8 cellular contexts compared by ENCODE assay signal in genomic region chr12:42237052-42237852, GRCh38. TPM values are rescaled to one million over a fixed set of nuclear protein-coding genes. Genes with fewer than 3 reads are reported as not detected.
A peak's percentile ranks its signal among the peaks of the same experiment; 100 is the strongest.
DNase-seq lines count a peak whose midpoint lies in the region; ATAC-seq and TF ChIP-seq lines count a peak whose summit lies in the region.

No MANE protein-coding gene starts in this region.

- no peaks in the 10 kb centered on the region for H3K27me3 ChIP-seq in kidney epithelial cell (ENCODE audit: control insufficient read depth, insufficient read depth, low read length)

- peak; percentile 29 for TF ChIP-seq CTCF in AG09319 (IDR thresholded peaks at IDR 0.05; ENCODE audit: low read depth, low read length)
- TF ChIP-seq CTCF in kidney epithelial cell (IDR thresholded peaks at IDR 0.05; ENCODE audit: insufficient read depth, low read length, poor library complexity, severe bottlenecking) = peak; percentile 52

- H3K36me3 ChIP-seq in kidney epithelial cell (ENCODE audit: control insufficient read depth, insufficient read depth, low read length) = no peaks in the 10 kb centered on the region

- DNase-seq in AG09319 (ENCODE audit: extremely low read depth, low read depth) (peak; percentile 34), NCI-H2196 treated with DMSO at 0.1 percent for 48 hours (lab: John Stamatoyannopoulos, UW; ENCODE audit: unreplicated experiment) (peak; percentile 25), cerebellum (ENCODE audit: low spot score) (peak; percentile 58), kidney epithelial cell (ENCODE audit: low read depth) (peak; percentile 49)
- DNase-seq in activated CD4-positive, CD25-positive, alpha-beta regulatory T cell treated with anti-CD3 and anti-CD28 coated beads, Interleukin-2, amount 50 U/mL, for 72 hours = peak; percentile 77
- DNase-seq in stimulated activated CD4-positive, alpha-beta T cell treated with anti-CD3 and anti-CD28 coated beads, Interleukin-1b, Interleukin-23, amount 100 ng/mL, for 1 hour (ENCODE audit: low read depth in 2 of 2) = peak; percentile 27 to 37

- ATAC-seq in GM18870 (IDR thresholded peaks at IDR 0.05; ENCODE audit: unreplicated experiment) (peak; percentile 71), HG03103 (IDR thresholded peaks at IDR 0.05; ENCODE audit: low read depth, unreplicated experiment) (peak; percentile 75)

- H3K4me3 ChIP-seq in kidney epithelial cell (ENCODE audit: low read depth, low read length) = peak overlapping the region; percentile 91

RNA-seq across cellular contexts. Expression of gene YAF2, which starts 0.8 kb away (rescaled TPM):
- total RNA-seq in cerebellum = 58.5 TPM
- 15.7 and 26.9 TPM in 2 replicates for total RNA-seq in kidney epithelial cell

Comparison
In these comparisons a context has a peak if more than half of its experiments do, and no peak if none do; other contexts are left out.
1. Peak in every context shown above with its lines: DNase-seq, ATAC-seq and H3K4me3 ChIP-seq.
2. DNase-seq: peak in every context shown above with its lines; median percentile 77 in activated CD4-positive, CD25-positive, alpha-beta regulatory T cell treated with anti-CD3 and anti-CD28 coated beads, Interleukin-2, amount 50 U/mL, for 72 hours; 58 in cerebellum; 49 in kidney epithelial cell; 34 in AG09319; 32 in stimulated activated CD4-positive, alpha-beta T cell treated with anti-CD3 and anti-CD28 coated beads, Interleukin-1b, Interleukin-23, amount 100 ng/mL, for 1 hour; 25 in NCI-H2196 treated with DMSO at 0.1 percent for 48 hours.